Comparison of ENCODE assay signal across 11 cellular contexts in the genomic region with DNA sequence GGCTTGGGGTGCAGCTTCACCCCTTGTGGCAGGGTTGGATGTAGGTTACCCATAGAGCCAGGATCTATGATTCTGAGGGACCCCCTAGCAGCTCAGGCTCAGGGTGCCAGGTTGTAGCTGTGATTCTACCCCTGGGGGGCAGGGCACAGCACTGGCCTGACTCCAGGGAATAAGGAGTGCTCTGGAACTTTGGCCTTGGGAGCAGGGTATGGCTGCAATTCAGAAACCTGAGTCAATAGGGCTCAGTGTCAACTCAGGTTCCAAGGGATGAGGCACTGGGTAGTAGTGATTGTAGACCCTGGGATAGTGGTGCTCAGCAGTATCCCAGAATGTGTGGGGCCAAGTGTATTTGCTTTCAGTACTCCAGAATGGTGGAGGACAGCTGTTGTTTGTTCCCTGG. TPM values are rescaled to one million over a fixed set of nuclear protein-coding genes. Genes with fewer than 3 reads are reported as not detected.
"Had no signal": no experiment of that assay in that cellular context is flagged by ENCODE, and none has a peak within 500 bp of the region (broad histone marks: within the 10 kb centered on the region; RNA-seq: fewer than 3 reads in every experiment).

No MANE protein-coding gene starts in this region.

- ATAC-seq: HCT116, K562 had no signal

- FAIRE-seq: K562 had no signal

- DNase-seq: GM23248, GOT3, H7, HFFc6, IMR-90 had no signal

- H3K9ac ChIP-seq: GM23248 had no signal

- H3K4me3 ChIP-seq: GM23248, HAP-1, K562 had no signal

- H2AFZ ChIP-seq: GM23248 had no signal

- H3K9me3 ChIP-seq: HAP-1 had no signal

- H3K27ac ChIP-seq: GM23248, HL-60 had no signal

- H3K36me3 ChIP-seq: HAP-1 had no signal

RNA-seq across cellular contexts. Expression of a gene that starts 8.6 kb away (rescaled TPM):
- total RNA-seq: GM23248, H4, H7, HFFc6, HT1080, IMR-90, K562 had no signal
- polyA plus RNA-seq: GM23248, IMR-90, K562 had no signal
